ENCODE assay signal across 1 cellular context in the genomic region with DNA sequence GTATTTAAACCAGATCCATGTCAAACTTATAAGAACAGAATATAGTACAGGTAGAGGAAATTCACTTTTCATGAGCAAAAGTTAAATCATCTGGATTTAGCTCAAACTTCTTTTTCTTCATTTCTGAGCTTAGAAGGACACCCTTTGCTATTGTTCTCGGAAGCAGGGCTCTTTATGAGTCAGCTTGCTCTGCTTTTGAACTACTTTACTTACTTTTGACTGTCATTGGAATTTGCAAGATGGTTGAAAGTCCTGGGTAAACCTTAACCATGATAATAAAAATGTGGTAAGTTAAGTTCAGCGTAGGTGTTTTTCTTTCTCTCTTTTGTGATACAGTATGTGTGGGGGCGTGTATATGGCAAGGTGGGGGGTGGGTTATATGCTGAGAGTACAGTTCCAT.
TF ChIP-seq lines count a peak whose summit lies in the region.

No MANE protein-coding gene starts in this region.

TF ChIP-seq in IMR-90, 13 proteins besides CTCF, POLR2A, EP300 and RAD21:
- TF ChIP-seq MAFK (IDR thresholded peaks at IDR 0.05; ENCODE audit: low read depth, low read length) (no peak), RCOR1 (IDR thresholded peaks at IDR 0.05; ENCODE audit: insufficient replicate concordance, low read length) (no peak), FOS (IDR thresholded peaks at IDR 0.05; ENCODE audit: low read depth, low read length) (no peak), MAZ (IDR thresholded peaks at IDR 0.05; ENCODE audit: borderline replicate concordance, low read depth, low read length) (no peak), CHD1 (IDR thresholded peaks at IDR 0.05; ENCODE audit: low read depth, low read length) (no peak), BHLHE40 (IDR thresholded peaks at IDR 0.05; ENCODE audit: low read depth, low read length) (no peak), CEBPB (IDR thresholded peaks at IDR 0.05; ENCODE audit: low read depth, low read length) (no peak), RFX5 (IDR thresholded peaks at IDR 0.05; ENCODE audit: low read depth, low read length) (no peak), SMC3 (IDR thresholded peaks at IDR 0.05; ENCODE audit: low read depth, low read length) (no peak), NFE2L2 (IDR thresholded peaks at IDR 0.05; ENCODE audit: low read depth, low read length) (no peak), MXI1 (IDR thresholded peaks at IDR 0.05; ENCODE audit: borderline replicate concordance, low read depth, low read length) (no peak)
- TF ChIP-seq, protein P1, sequence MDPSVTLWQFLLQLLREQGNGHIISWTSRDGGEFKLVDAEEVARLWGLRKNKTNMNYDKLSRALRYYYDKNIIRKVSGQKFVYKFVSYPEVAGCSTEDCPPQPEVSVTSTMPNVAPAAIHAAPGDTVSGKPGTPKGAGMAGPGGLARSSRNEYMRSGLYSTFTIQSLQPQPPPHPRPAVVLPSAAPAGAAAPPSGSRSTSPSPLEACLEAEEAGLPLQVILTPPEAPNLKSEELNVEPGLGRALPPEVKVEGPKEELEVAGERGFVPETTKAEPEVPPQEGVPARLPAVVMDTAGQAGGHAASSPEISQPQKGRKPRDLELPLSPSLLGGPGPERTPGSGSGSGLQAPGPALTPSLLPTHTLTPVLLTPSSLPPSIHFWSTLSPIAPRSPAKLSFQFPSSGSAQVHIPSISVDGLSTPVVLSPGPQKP (IDR thresholded peaks at IDR 0.05; ENCODE audit: borderline replicate concordance, low read depth, low read length): no peak
- TF ChIP-seq, protein P2, sequence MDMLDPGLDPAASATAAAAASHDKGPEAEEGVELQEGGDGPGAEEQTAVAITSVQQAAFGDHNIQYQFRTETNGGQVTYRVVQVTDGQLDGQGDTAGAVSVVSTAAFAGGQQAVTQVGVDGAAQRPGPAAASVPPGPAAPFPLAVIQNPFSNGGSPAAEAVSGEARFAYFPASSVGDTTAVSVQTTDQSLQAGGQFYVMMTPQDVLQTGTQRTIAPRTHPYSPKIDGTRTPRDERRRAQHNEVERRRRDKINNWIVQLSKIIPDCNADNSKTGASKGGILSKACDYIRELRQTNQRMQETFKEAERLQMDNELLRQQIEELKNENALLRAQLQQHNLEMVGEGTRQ (IDR thresholded peaks at IDR 0.05; ENCODE audit: low read depth, low read length): no peak
